33 cellular contexts compared by ENCODE assay signal in genomic region chr17:58192612-58193011, GRCh38. TPM values are rescaled to one million over a fixed set of nuclear protein-coding genes. Genes with fewer than 3 reads are reported as not detected.
"Had no signal": no experiment of that assay in that cellular context is flagged by ENCODE, and none has a peak within 500 bp of the region (broad histone marks: within the 10 kb centered on the region; RNA-seq: fewer than 3 reads in every experiment).

TSS of gene EPX (plus strand) at chr17:58192726. CDS start at chr17:58192847, 121 bp downstream.

- H3K4me1 Mint-ChIP-seq: activated CD4-positive, alpha-beta T cell treated with anti-CD3 and anti-CD28 coated beads for 36 hours; activated CD4-positive, alpha-beta T cell treated with anti-CD3 and anti-CD28 coated beads, Interleukin-2, amount 10 ng/mL, durations not matched to agents 7 days and 5 days; activated naive CD4-positive, alpha-beta T cell treated with anti-CD3 and anti-CD28 coated beads, Interleukin-2, amount 50 U/mL, for 24 hours had no signal

- ATAC-seq: activated CD4-positive, alpha-beta T cell treated with anti-CD3 and anti-CD28 coated beads for 36 hours; activated CD4-positive, CD25-positive, alpha-beta regulatory T cell treated with anti-CD3 and anti-CD28 coated beads, Interleukin-2, amount 50 U/mL, for 24 hours; activated CD8-positive, alpha-beta T cell treated with anti-CD3 and anti-CD28 coated beads, Interleukin-2, amount 10 ng/mL, durations not matched to agents 7 days and 5 days had no signal

- H3K9me3 ChIP-seq: ascending aorta, breast epithelium had no signal

- DNase-seq: activated CD4-positive, alpha-beta T cell treated with anti-CD3 and anti-CD28 coated beads for 36 hours; activated CD4-positive, alpha-beta T cell treated with anti-CD3 and anti-CD28 coated beads, Interleukin-2, amount 10 ng/mL, durations not matched to agents 7 days and 5 days; activated CD4-positive, alpha-beta T cell treated with anti-CD3 and anti-CD28 coated beads, Interleukin-2, amount 50 U/mL, for 48 hours; activated CD8-positive, alpha-beta T cell treated with anti-CD3 and anti-CD28 coated beads, Interleukin-2, amount 10 ng/mL, durations not matched to agents 7 days and 5 days; activated gamma-delta T cell; activated naive CD4-positive, alpha-beta T cell treated with Interleukin-2 at 50 U/mL for 16 hours; activated naive CD8-positive, alpha-beta T cell treated with anti-CD3 and anti-CD28 coated beads, Interleukin-2, amount 10 ng/mL, durations not matched to agents 7 days and 5 days; activated T-cell treated with anti-CD3 and anti-CD28 coated beads, Interleukin-2, amount 50 U/mL, for 24 hours; amygdala; Karpas-422; KBM-7; NCI-H1092 treated with DMSO at 0.1 percent for 48 hours; NCI-H1417; NCI-H146; NCI-H187; NCI-H2029 treated with DMSO at 0.1 percent for 48 hours; NCI-H2171 treated with DMSO at 0.1 percent for 48 hours; NCI-H2227 treated with DMSO at 0.1 percent for 48 hours; NCI-H446 treated with DMSO at 0.1 percent for 48 hours; NCI-H524; RPMI8226; SHP77 treated with DMSO at 0.1 percent for 48 hours had no signal

- H3K27me3 ChIP-seq: ascending aorta had no signal

- H3K4me3 Mint-ChIP-seq: activated CD4-positive, alpha-beta T cell treated with anti-CD3 and anti-CD28 coated beads for 36 hours; activated CD4-positive, alpha-beta T cell treated with anti-CD3 and anti-CD28 coated beads, Interleukin-2, amount 10 ng/mL, durations not matched to agents 7 days and 5 days; activated CD8-positive, alpha-beta T cell treated with anti-CD3 and anti-CD28 coated beads, Interleukin-2, amount 10 ng/mL, durations not matched to agents 7 days and 5 days; activated naive CD4-positive, alpha-beta T cell treated with anti-CD3 and anti-CD28 coated beads, Interleukin-2, amount 50 U/mL, for 24 hours; activated naive CD8-positive, alpha-beta T cell treated with anti-CD3 and anti-CD28 coated beads, Interleukin-2, amount 10 ng/mL, durations not matched to agents 7 days and 5 days; activated T-cell treated with anti-CD3 and anti-CD28 coated beads, Interleukin-2, amount 50 U/mL, for 24 hours; T-helper 1 cell treated with Interleukin-12 subunit alpha and Interleukin-12 subunit beta and Interleukin-4 antibody, amounts not matched to agents 30 μg/mL and 1 μg/mL, for 36 hours; T-helper 2 cell treated with Interferon-gamma antibody and Interleukin-4, amounts not matched to agents 5 μg/mL and 100 μg/mL, for 36 hours; WTC11 had no signal

- H3K27ac ChIP-seq: ascending aorta, breast epithelium had no signal

- H3K9me3 Mint-ChIP-seq: activated CD4-positive, alpha-beta T cell treated with anti-CD3 and anti-CD28 coated beads, Interleukin-2, amount 10 ng/mL, durations not matched to agents 7 days and 5 days; activated naive CD4-positive, alpha-beta T cell treated with anti-CD3 and anti-CD28 coated beads, Interleukin-2, amount 50 U/mL, for 24 hours; activated naive CD8-positive, alpha-beta T cell treated with anti-CD3 and anti-CD28 coated beads, Interleukin-2, amount 10 ng/mL, durations not matched to agents 7 days and 5 days; activated T-cell treated with anti-CD3 and anti-CD28 coated beads, Interleukin-2, amount 50 U/mL, for 24 hours; activated T-helper 2 cell treated with anti-CD3 and anti-CD28 coated beads, Interferon-gamma antibody, Interleukin-2, Interleukin-4, amounts not matched to agents 10 μg/mL and 5 μg/mL and 100 μg/mL, durations not matched to agents 14 hours and 24 hours and 36 hours; T-helper 1 cell treated with Interleukin-12 subunit alpha and Interleukin-12 subunit beta and Interleukin-4 antibody, amounts not matched to agents 30 μg/mL and 1 μg/mL, for 36 hours; T-helper 2 cell treated with Interferon-gamma antibody and Interleukin-4, amounts not matched to agents 5 μg/mL and 100 μg/mL, for 36 hours; WTC11 had no signal

- H3K4me1 ChIP-seq: ascending aorta had no signal

- H3K4me3 ChIP-seq: ascending aorta, breast epithelium had no signal

- H3K36me3 ChIP-seq: ascending aorta, breast epithelium had no signal

- H3K36me3 Mint-ChIP-seq: activated naive CD4-positive, alpha-beta T cell treated with anti-CD3 and anti-CD28 coated beads, Interleukin-2, amount 50 U/mL, for 24 hours; activated naive CD8-positive, alpha-beta T cell treated with anti-CD3 and anti-CD28 coated beads, Interleukin-2, amount 10 ng/mL, durations not matched to agents 7 days and 5 days; WTC11 had no signal

- H3K27ac Mint-ChIP-seq: activated CD4-positive, alpha-beta T cell treated with anti-CD3 and anti-CD28 coated beads for 36 hours; activated CD4-positive, alpha-beta T cell treated with anti-CD3 and anti-CD28 coated beads, Interleukin-2, amount 10 ng/mL, durations not matched to agents 7 days and 5 days; activated CD8-positive, alpha-beta T cell treated with anti-CD3 and anti-CD28 coated beads, Interleukin-2, amount 10 ng/mL, durations not matched to agents 7 days and 5 days; activated naive CD4-positive, alpha-beta T cell treated with anti-CD3 and anti-CD28 coated beads, Interleukin-2, amount 50 U/mL, for 24 hours; activated T-cell treated with anti-CD3 and anti-CD28 coated beads, Interleukin-2, amount 50 U/mL, for 24 hours; activated T-helper 2 cell treated with anti-CD3 and anti-CD28 coated beads, Interferon-gamma antibody, Interleukin-2, Interleukin-4, amounts not matched to agents 10 μg/mL and 5 μg/mL and 100 μg/mL, durations not matched to agents 14 hours and 24 hours and 36 hours; T-helper 1 cell treated with Interleukin-12 subunit alpha and Interleukin-12 subunit beta and Interleukin-4 antibody, amounts not matched to agents 30 μg/mL and 1 μg/mL, for 36 hours; T-helper 2 cell treated with Interferon-gamma antibody and Interleukin-4, amounts not matched to agents 5 μg/mL and 100 μg/mL, for 36 hours; WTC11 had no signal

RNA-seq across cellular contexts. Expression of gene EPX, which starts in this region (rescaled TPM):
- total RNA-seq: activated CD4-positive, alpha-beta T cell treated with anti-CD3 and anti-CD28 coated beads for 36 hours; activated CD4-positive, alpha-beta T cell treated with anti-CD3 and anti-CD28 coated beads, Interleukin-2, amount 10 ng/mL, durations not matched to agents 7 days and 5 days; activated CD8-positive, alpha-beta T cell treated with anti-CD3 and anti-CD28 coated beads, Interleukin-2, amount 10 ng/mL, durations not matched to agents 7 days and 5 days; activated naive CD8-positive, alpha-beta T cell treated with anti-CD3 and anti-CD28 coated beads, Interleukin-2, amount 10 ng/mL, durations not matched to agents 7 days and 5 days; activated T-helper 2 cell treated with anti-CD3 and anti-CD28 coated beads, Interferon-gamma antibody, Interleukin-2, Interleukin-4, amounts not matched to agents 10 μg/mL and 5 μg/mL and 100 μg/mL, durations not matched to agents 14 hours and 24 hours and 36 hours; ascending aorta; breast epithelium; cardiac septum; MCF 10A; WTC11 had no signal
- polyA plus RNA-seq: adipose tissue had no signal
